Comparison of ENCODE assay signal across 9 cellular contexts in the genomic region with DNA sequence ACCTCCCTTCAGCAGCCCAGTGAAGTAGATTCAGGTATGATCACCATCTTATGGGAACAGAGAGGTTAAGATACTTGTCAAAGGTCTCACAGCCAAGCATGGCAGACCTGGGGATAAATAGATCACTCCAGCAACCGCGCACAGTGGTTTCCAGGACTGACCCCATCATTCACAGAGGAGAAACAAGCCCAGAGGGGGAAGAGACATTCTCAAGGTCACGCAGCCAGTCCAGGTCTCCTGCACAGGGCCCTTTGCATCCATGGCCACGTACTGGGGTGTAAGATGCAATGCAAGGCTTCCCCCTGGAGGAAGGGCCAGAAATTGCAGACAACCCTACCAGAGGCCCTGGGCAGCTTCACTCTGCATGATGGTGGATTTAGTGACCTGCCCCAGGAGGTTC. TPM values are rescaled to one million over a fixed set of nuclear protein-coding genes. Genes with fewer than 3 reads are reported as not detected.
DNase-seq lines count a peak whose midpoint lies in the region; ATAC-seq and TF ChIP-seq lines count a peak whose summit lies in the region.
"Had no signal": no experiment of that assay in that cellular context is flagged by ENCODE, and none has a peak within 500 bp of the region (broad histone marks: within the 10 kb centered on the region; RNA-seq: fewer than 3 reads in every experiment).

No MANE protein-coding gene starts in this region.

- peaks cover 11% of the 10 kb centered on the region for H3K27me3 ChIP-seq in kidney epithelial cell (ENCODE audit: control insufficient read depth, insufficient read depth, low read length)
- no peaks in the 10 kb centered on the region for H3K27me3 ChIP-seq in testis

- POLR2A ChIA-PET in activated B cell treated with CpG ODN at 0.5 μM for 24 hours (lab: Charles Lee) = no interaction called here

- H3K4me1 Mint-ChIP-seq in Calu3 (ENCODE audit: low read depth, unreplicated experiment) (peaks cover 9% of the 10 kb centered on the region), HFFc6 (ENCODE audit: low read depth) (no peaks in the 10 kb centered on the region), activated B cell treated with CpG ODN at 0.5 μM for 24 hours (peaks cover 3% of the 10 kb centered on the region)

- 59 to 63% methylated on average over 4 of the region's 4 CpGs for WGBS in testis, 2 donors

- no peak overlapping the region for H3K4me3 ChIP-seq in kidney epithelial cell (ENCODE audit: low read depth, low read length)
- no peak overlapping the region for H3K4me3 ChIP-seq in testis

- H3K9me3 ChIP-seq in testis = no peaks in the 10 kb centered on the region

- H3K27ac Mint-ChIP-seq in Calu3 (ENCODE audit: unreplicated experiment) (no peak overlapping the region), HFFc6 (no peak overlapping the region), activated B cell treated with CpG ODN at 0.5 μM for 24 hours (no peak overlapping the region)
- H3K27ac Mint-ChIP-seq: IgD-negative memory B cell had no signal

- no TSS peak for BruUV-seq in Calu3 (replicated peaks; lab: Mats Ljungman, UMichigan)

- CTCF ChIA-PET in Calu3 (lab: Charles Lee) = interaction anchor here (0.6 kb wide), 1 partner anchor 15 kb away, joined by 4 read pairs; no protein-coding TSS in a partner anchor
- CTCF ChIA-PET in activated B cell treated with CpG ODN at 0.5 μM for 24 hours (lab: Charles Lee) = interaction anchor here (1.2 to 1.4 kb wide), 2 partner anchors 9 to 190 kb away, joined by 3 to 9 read pairs; no protein-coding TSS in a partner anchor

- intact Hi-C loops in Calu3 (cut with micrococcal nuclease; ENCODE audit: unreplicated experiment) = no loop called here
- intact Hi-C loops in activated B cell treated with CpG ODN at 0.5 μM for 24 hours (cut with micrococcal nuclease) = no loop called here
- intact Hi-C loops in testis (cut with DNase I; ENCODE audit: low total_unique reads) = no loop called here

- TF ChIP-seq CTCF in Calu3 (IDR thresholded peaks at IDR 0.05; ENCODE audit: unreplicated experiment) = peak; percentile 59
- peak; percentile 70 for TF ChIP-seq CTCF in HFFc6 (IDR thresholded peaks at IDR 0.05)
- no peak for TF ChIP-seq CTCF in activated B cell treated with CpG ODN at 0.5 μM for 24 hours (IDR thresholded peaks at IDR 0.05)
- peak; percentile 30 for TF ChIP-seq CTCF in kidney epithelial cell (IDR thresholded peaks at IDR 0.05; ENCODE audit: insufficient read depth, low read length, poor library complexity, severe bottlenecking)
- TF ChIP-seq CTCF in testis (IDR thresholded peaks at IDR 0.05) = no peak

- H3K4me3 Mint-ChIP-seq in Calu3 (ENCODE audit: low read depth, unreplicated experiment) (no peak overlapping the region), HFFc6 (no peak overlapping the region), activated B cell treated with CpG ODN at 0.5 μM for 24 hours (no peak overlapping the region)
- H3K4me3 Mint-ChIP-seq: IgD-negative memory B cell had no signal

- DNase-seq in Calu3 = peak; percentile 59
- no peak for DNase-seq in HFFc6
- DNase-seq in activated B cell treated with CpG ODN at 0.5 μM for 24 hours = no peak
- DNase-seq in kidney epithelial cell (ENCODE audit: low read depth) = no peak
- DNase-seq in effector CD8-positive, alpha-beta T cell (lab: John Stamatoyannopoulos, UW) = no peak
- no peak for DNase-seq in NCI-H1105 (lab: John Stamatoyannopoulos, UW)
- no peak for DNase-seq in testis
- no peak for DNase-seq in NCI-H524 treated with DMSO at 0.1 percent for 48 hours (lab: John Stamatoyannopoulos, UW)

- no peaks in the 10 kb centered on the region for H3K9me3 Mint-ChIP-seq in Calu3 (ENCODE audit: low read depth, unreplicated experiment)
- H3K9me3 Mint-ChIP-seq in HFFc6 = no peaks in the 10 kb centered on the region
- no peaks in the 10 kb centered on the region for H3K9me3 Mint-ChIP-seq in activated B cell treated with CpG ODN at 0.5 μM for 24 hours

- TF ChIP-seq POLR2A in testis (IDR thresholded peaks at IDR 0.05) = no peak

- H3K36me3 ChIP-seq in kidney epithelial cell (ENCODE audit: control insufficient read depth, insufficient read depth, low read length) (no peaks in the 10 kb centered on the region), testis (ENCODE audit: low read depth, missing control alignments) (no peaks in the 10 kb centered on the region)

- peak; percentile 40 for ATAC-seq in activated B cell treated with CpG ODN at 0.5 μM for 24 hours (ENCODE audit: low read depth)

- H3K36me3 Mint-ChIP-seq in Calu3 (ENCODE audit: insufficient read depth, unreplicated experiment) (peaks cover 8% of the 10 kb centered on the region), HFFc6 (ENCODE audit: low read depth) (no peaks in the 10 kb centered on the region), activated B cell treated with CpG ODN at 0.5 μM for 24 hours (ENCODE audit: low read depth) (no peaks in the 10 kb centered on the region)

- H3K27ac ChIP-seq in testis = no peak overlapping the region

- H3K27me3 Mint-ChIP-seq in Calu3 (ENCODE audit: unreplicated experiment) = peaks cover 84% of the 10 kb centered on the region
- H3K27me3 Mint-ChIP-seq in HFFc6 (ENCODE audit: insufficient read depth) = peaks cover 46% of the 10 kb centered on the region
- H3K27me3 Mint-ChIP-seq in activated B cell treated with CpG ODN at 0.5 μM for 24 hours = peaks cover 42% of the 10 kb centered on the region

- H3K4me1 ChIP-seq in testis = no peaks in the 10 kb centered on the region

RNA-seq across cellular contexts. Expression of a gene that starts 19.9 kb away (rescaled TPM):
- total RNA-seq in Calu3 (2022) (not detected in 2 replicates), activated B cell treated with CpG ODN at 0.5 μM for 24 hours (not detected in 2 replicates), kidney epithelial cell (not detected in 2 replicates), testis (1 to 10 TPM; 2.4 to 3.0 TPM)
- not detected for total RNA-seq in HFFc6 (2021; fragmentation: NEBNext Ultra II Directional; extraction: Animal tissue kit (Norgen Biotek cat#: 25700))
- polyA plus RNA-seq in testis (ENCODE audit: insufficient read depth, low read depth, low replicate concordance) = 1.7 TPM
- polyA plus RNA-seq: IgD-negative memory B cell had no signal

RNA-seq across cellular contexts. Expression of a gene that starts 40.1 kb away (rescaled TPM):
- total RNA-seq in Calu3 (2022) (13.3 and 13.9 TPM in 2 replicates), activated B cell treated with CpG ODN at 0.5 μM for 24 hours (13.3 and 14.6 TPM in 2 replicates), kidney epithelial cell (8.0 and 10.1 TPM in 2 replicates), testis (10 to 100 TPM; 14.5 to 16.3 TPM)
- total RNA-seq in HFFc6 (2021; fragmentation: NEBNext Ultra II Directional; extraction: Animal tissue kit (Norgen Biotek cat#: 25700)) = 10 to 100 TPM; 12.8 to 16.3 (median 14.5) TPM
- polyA plus RNA-seq in testis (ENCODE audit: insufficient read depth, low read depth, low replicate concordance) = 10.9 TPM

Comparison
In these comparisons a context has a peak if more than half of its experiments do, and no peak if none do; other contexts are left out.
1. CTCF ChIP-seq: peak in Calu3 (single experiment), HFFc6 (single experiment) and kidney epithelial cell (single experiment); none in activated B cell treated with CpG ODN at 0.5 μM for 24 hours (single experiment) and testis (0 of 3).